Comparison of ENCODE assay signal across 9 cellular contexts in the genomic region with DNA sequence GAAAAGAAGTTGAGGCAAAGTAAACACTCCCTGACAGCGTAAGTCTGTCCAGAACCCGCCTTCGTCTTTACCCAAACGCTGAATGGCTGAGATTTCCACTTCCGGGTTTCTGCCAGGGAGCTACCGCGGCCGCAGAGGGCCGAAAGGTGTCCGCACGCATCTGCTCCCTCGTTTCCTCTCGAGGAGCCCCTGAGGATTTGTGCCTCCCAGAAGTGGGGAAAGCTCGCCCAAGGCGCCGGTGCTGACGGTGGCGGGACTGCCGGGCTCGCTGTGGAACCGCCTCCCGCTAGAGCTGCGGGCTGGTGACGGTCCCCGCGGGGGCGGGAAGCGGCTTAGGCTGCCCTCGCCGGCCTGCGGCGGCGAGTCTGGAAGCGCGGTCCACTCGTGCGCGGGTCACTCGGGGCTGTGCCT.
DNase-seq lines count a peak whose midpoint lies in the region; ATAC-seq lines count a peak whose summit lies in the region.
"Had no signal": no experiment of that assay in that cellular context is flagged by ENCODE, and none has a peak within 500 bp of the region (broad histone marks: within the 10 kb centered on the region; RNA-seq: fewer than 3 reads in every experiment).

No MANE protein-coding gene starts in this region.

- ATAC-seq in GM18858 (IDR thresholded peaks at IDR 0.05; ENCODE audit: unreplicated experiment) (no peak), GM21717 (IDR thresholded peaks at IDR 0.05; ENCODE audit: unreplicated experiment) (no peak)

- H3K4me3 ChIP-seq in skeletal muscle cell (ENCODE audit: low read depth, low read length), result peak overlapping the region; percentile 1
- H3K4me3 ChIP-seq: BLaER1 treated with 17β-estradiol and CSF1 and Interleukin-3, amounts not matched to agents 10 nM and 100 nM had no signal

- peak; percentile 52 for DNase-seq in activated CD4-positive, alpha-beta T cell treated with anti-CD3 and anti-CD28 coated beads for 48 hours
- no peak for DNase-seq in activated CD4-positive, alpha-beta T cell treated with anti-CD3 and anti-CD28 coated beads for 4 hours
- DNase-seq in NCI-H2227 treated with DMSO at 0.1 percent for 48 hours (lab: John Stamatoyannopoulos, UW) (peak; percentile 95), skeletal muscle cell (ENCODE audit: low read depth) (no peak), RKO (ENCODE audit: low spot score) (no peak)
- DNase-seq in central memory CD4-positive, alpha-beta T cell, result peak; percentile 33

Comparison
In these comparisons a context has a peak if more than half of its experiments do, and no peak if none do; other contexts are left out.
1. DNase-seq: peak in activated CD4-positive, alpha-beta T cell treated with anti-CD3 and anti-CD28 coated beads for 48 hours (single experiment), NCI-H2227 treated with DMSO at 0.1 percent for 48 hours (single experiment) and central memory CD4-positive, alpha-beta T cell (single experiment); none in activated CD4-positive, alpha-beta T cell treated with anti-CD3 and anti-CD28 coated beads for 4 hours (0 of 2), skeletal muscle cell (single experiment) and RKO (single experiment).